Comparison of ENCODE assay signal across 8 cellular contexts in genomic region chr12:99985129-99985570, GRCh38. TPM values are rescaled to one million over a fixed set of nuclear protein-coding genes. Genes with fewer than 3 reads are reported as not detected.
DNase-seq lines count a peak whose midpoint lies in the region; ATAC-seq and TF ChIP-seq lines count a peak whose summit lies in the region.

No MANE protein-coding gene starts in this region.

- intact Hi-C loops in vagina (cut with DNase I): loop anchor here (5.0 kb wide), 1 partner anchor 342 kb away; no protein-coding TSS in a partner anchor

- H3K4me3 ChIP-seq in LNCaP clone FGC (ENCODE audit: low read depth, low read length) (peak overlapping the region; percentile 64), brain microvascular endothelial cell (ENCODE audit: low read depth, low read length) (peak overlapping the region; percentile 55), vagina (peak overlapping the region; percentile 57 to 58)
- no peak overlapping the region for H3K4me3 ChIP-seq in effector memory CD4-positive, alpha-beta T cell (ENCODE audit: insufficient read depth, low read depth, low read length, poor library complexity, severe bottlenecking)

- DNase-seq in LNCaP clone FGC (ENCODE audit: low read depth): no peak
- no peak for DNase-seq in brain microvascular endothelial cell
- no peak for DNase-seq in memory B cell (ENCODE audit: low spot score in 2 of 2)
- DNase-seq in vagina (ENCODE audit: extremely low spot score in 2 of 2): no peak
- no peak for DNase-seq in effector memory CD4-positive, alpha-beta T cell

- H3K4me1 Mint-ChIP-seq in memory B cell: peaks cover 9% of the 10 kb centered on the region

- TF ChIP-seq POLR2A in vagina (IDR thresholded peaks at IDR 0.05): no peak

- H3K27me3 Mint-ChIP-seq in memory B cell: peaks cover 22% of the 10 kb centered on the region

- no peaks in the 10 kb centered on the region for H3K36me3 Mint-ChIP-seq in memory B cell

- H3K4me3 Mint-ChIP-seq in memory B cell: peak overlapping the region; percentile 58

- H3K9me3 ChIP-seq in vagina: no peaks in the 10 kb centered on the region
- H3K9me3 ChIP-seq in effector memory CD4-positive, alpha-beta T cell (ENCODE audit: control insufficient read depth, low read length): no peaks in the 10 kb centered on the region

- no peaks in the 10 kb centered on the region for H3K9me3 Mint-ChIP-seq in memory B cell

- in situ Hi-C loops in brain microvascular endothelial cell (cut with HindIII; ENCODE audit: low pct_ligation_motif_present, low sequenced_read_pairs): no loop called here

- H3K27me3 ChIP-seq in brain microvascular endothelial cell (replicated peaks) (peaks cover 19% of the 10 kb centered on the region), vagina (no peaks in the 10 kb centered on the region)
- H3K27me3 ChIP-seq in effector memory CD4-positive, alpha-beta T cell (replicated peaks; ENCODE audit: control insufficient read depth, insufficient read depth, low read length, poor library complexity, severe bottlenecking): peaks cover 6% of the 10 kb centered on the region

- TF ChIP-seq CTCF in 22Rv1 (IDR thresholded peaks at IDR 0.05): no peak
- no peak for TF ChIP-seq CTCF in LNCaP clone FGC (IDR thresholded peaks at IDR 0.05; ENCODE audit: control insufficient read depth, extremely low read depth, insufficient read depth)
- TF ChIP-seq CTCF in brain microvascular endothelial cell (IDR thresholded peaks at IDR 0.05; ENCODE audit: low read depth, low read length, missing control alignments): no peak
- no peak for TF ChIP-seq CTCF in vagina (IDR thresholded peaks at IDR 0.05)

- no peak overlapping the region for H3K27ac Mint-ChIP-seq in memory B cell

- H3K36me3 ChIP-seq in brain microvascular endothelial cell (replicated peaks): no peaks in the 10 kb centered on the region
- no peaks in the 10 kb centered on the region for H3K36me3 ChIP-seq in vagina
- no peaks in the 10 kb centered on the region for H3K36me3 ChIP-seq in effector memory CD4-positive, alpha-beta T cell (ENCODE audit: control insufficient read depth, insufficient read depth, low read length)

- peak overlapping the region; percentile 64 for H3K27ac ChIP-seq in 22Rv1
- H3K27ac ChIP-seq in brain microvascular endothelial cell: no peak overlapping the region
- H3K27ac ChIP-seq in vagina: peak overlapping the region; percentile 66
- H3K27ac ChIP-seq in effector memory CD4-positive, alpha-beta T cell (ENCODE audit: insufficient read depth, low read length, poor library complexity, severe bottlenecking): no peak overlapping the region

- peak; percentile 44 for ATAC-seq in GM19023 (IDR thresholded peaks at IDR 0.05; ENCODE audit: unreplicated experiment)
- no peak for ATAC-seq in memory B cell (ENCODE audit: low read depth)
- no peak for ATAC-seq in GM18511 (IDR thresholded peaks at IDR 0.05; ENCODE audit: unreplicated experiment)

- peaks cover 8% of the 10 kb centered on the region for H3K4me1 ChIP-seq in vagina
- H3K4me1 ChIP-seq in effector memory CD4-positive, alpha-beta T cell (ENCODE audit: control insufficient read depth, insufficient read depth, low read length, poor library complexity, severe bottlenecking): peaks cover 3% of the 10 kb centered on the region

RNA-seq across cellular contexts. Expression of gene ANKS1B, which starts 0.4 kb away (rescaled TPM):
- 11.5 TPM for total RNA-seq in vagina

Comparison
In these comparisons a context has a peak if more than half of its experiments do, and no peak if none do; other contexts are left out.
1. H3K27ac ChIP-seq: peak in 22Rv1 (single experiment) and vagina (single experiment); none in brain microvascular endothelial cell (single experiment) and effector memory CD4-positive, alpha-beta T cell (single experiment).